Comparison of ENCODE assay signal across 29 cellular contexts in the genomic region with DNA sequence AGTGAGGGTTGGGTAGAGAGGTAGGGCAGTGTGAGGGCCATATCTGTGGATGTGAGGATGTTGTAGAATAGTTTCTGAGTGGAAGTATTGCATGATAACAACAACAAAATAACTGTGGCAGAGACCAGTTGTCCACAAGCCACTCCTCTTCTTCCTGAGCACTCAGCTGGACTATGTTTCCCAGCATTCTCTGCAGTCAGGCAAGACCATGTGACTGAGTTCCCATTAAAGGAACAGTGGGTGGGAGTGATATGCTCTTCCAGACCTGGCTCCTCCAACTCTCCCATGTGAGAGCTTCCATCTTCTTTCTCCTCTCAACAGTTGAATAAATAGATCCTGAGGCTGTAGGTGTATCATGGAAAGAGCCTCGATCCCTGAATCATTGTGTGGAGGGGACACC.
"Had no signal": no experiment of that assay in that cellular context is flagged by ENCODE, and none has a peak within 500 bp of the region (broad histone marks: within the 10 kb centered on the region; RNA-seq: fewer than 3 reads in every experiment).

No MANE protein-coding gene starts in this region.

- H3K27ac Mint-ChIP-seq: natural killer cell; stimulated activated memory B cell treated with anti-CD40 and anti-IgM and Interleukin-4, amounts not matched to agents 10 μg/mL and 1 μg/mL and 100 μg/mL, for 72 hours; type B pancreatic cell had no signal

- H3K4me3 ChIP-seq: coronary artery, esophagus squamous epithelium, heart right ventricle, left lung, ovary, psoas muscle, sigmoid colon, skin epidermis, spleen, testis, tibial artery had no signal

- H3K4me1 Mint-ChIP-seq: natural killer cell; stimulated activated memory B cell treated with anti-CD40 and anti-IgM and Interleukin-4, amounts not matched to agents 10 μg/mL and 1 μg/mL and 100 μg/mL, for 72 hours had no signal

- H3K36me3 ChIP-seq: esophagus squamous epithelium, heart right ventricle, left lung, ovary, sigmoid colon, spleen, tibial artery had no signal

- DNase-seq: dermis blood vessel endothelial cell; effector memory CD4-positive, alpha-beta T cell; erythroblast; esophagus squamous epithelium; foreskin melanocyte; glutamatergic neuron; heart right ventricle; hippocampal formation; left cardiac atrium; left lung; mesenchymal stem cell; midbrain; natural killer cell; occipital lobe; ovary; posterior cingulate gyrus; psoas muscle; right cardiac atrium; sigmoid colon; spleen; stimulated activated CD4-positive, alpha-beta T cell treated with anti-CD3 and anti-CD28 coated beads, Interleukin-4, amount 100 ng/mL, for 4 hours; stimulated activated naive CD8-positive, alpha-beta T cell treated with anti-CD3 and anti-CD28 coated beads, Interleukin-15, Interleukin-2, amounts not matched to agents 100 U/mL and 50 U/mL, for 24 hours; substantia nigra; testis; tibial artery had no signal

- H3K4me3 Mint-ChIP-seq: natural killer cell; stimulated activated memory B cell treated with anti-CD40 and anti-IgM and Interleukin-4, amounts not matched to agents 10 μg/mL and 1 μg/mL and 100 μg/mL, for 72 hours; type B pancreatic cell had no signal

- H3K9me3 Mint-ChIP-seq: type B pancreatic cell had no signal

- H3K27me3 ChIP-seq: heart right ventricle, ovary, sigmoid colon, testis had no signal

- H3K27ac ChIP-seq: coronary artery, esophagus squamous epithelium, left lung, ovary, psoas muscle, sigmoid colon, skin epidermis, spleen, testis, tibial artery had no signal

- ATAC-seq: left lung; natural killer cell; psoas muscle; right cardiac atrium; stimulated activated memory B cell treated with anti-CD40 and anti-IgM and Interleukin-4, amounts not matched to agents 10 μg/mL and 1 μg/mL and 100 μg/mL, for 72 hours; stimulated activated naive CD8-positive, alpha-beta T cell treated with anti-CD3 and anti-CD28 coated beads, Interleukin-15, Interleukin-2, amounts not matched to agents 100 U/mL and 50 U/mL, for 24 hours had no signal

- H3K36me3 Mint-ChIP-seq: natural killer cell; stimulated activated memory B cell treated with anti-CD40 and anti-IgM and Interleukin-4, amounts not matched to agents 10 μg/mL and 1 μg/mL and 100 μg/mL, for 72 hours; type B pancreatic cell had no signal

- H3K9me3 ChIP-seq: esophagus squamous epithelium, heart right ventricle, left lung, ovary, psoas muscle, sigmoid colon, testis, tibial artery had no signal

- H3K27me3 Mint-ChIP-seq: stimulated activated memory B cell treated with anti-CD40 and anti-IgM and Interleukin-4, amounts not matched to agents 10 μg/mL and 1 μg/mL and 100 μg/mL, for 72 hours had no signal

- H3K4me1 ChIP-seq: esophagus squamous epithelium, left lung, psoas muscle, spleen, testis, tibial artery had no signal
